Comparison of ENCODE assay signal across 1 cellular context in genomic region chr20:23188377-23189169, GRCh38.
TF ChIP-seq lines count a peak whose summit lies in the region.

No MANE protein-coding gene starts in this region.

TF ChIP-seq in K562, 482 proteins besides CTCF, POLR2A, EP300 and RAD21 (continued from another document):
- no peak for TF ChIP-seq RREB1 (CRISPR knock-in tag; IDR thresholded peaks at IDR 0.05)
- 0 out of 2 replicates have a peak, but pooled peaks have one; percentile 26 for TF ChIP-seq ADNP (tag; IDR thresholded peaks at IDR 0.05)
- no peak for TF ChIP-seq CHD7 (IDR thresholded peaks at IDR 0.05; ENCODE audit: low read depth, low read length)
- TF ChIP-seq TSC22D4 (tag; IDR thresholded peaks at IDR 0.05): 0 out of 2 replicates have a peak, but pooled peaks have one; percentile 42
- TF ChIP-seq PHF20 (IDR thresholded peaks at IDR 0.05; ENCODE audit: partially characterized antibody): peak; percentile 27
- TF ChIP-seq ARID1B (IDR thresholded peaks at IDR 0.05): peak; percentile 5; the same call in 1 of the 2 replicates
TF ChIP-seq in K562: peak in this region for 5.
